Comparison of ENCODE assay signal across 17 cellular contexts in genomic region chr4:100631281-100631968, GRCh38.
DNase-seq lines count a peak whose midpoint lies in the region; ATAC-seq, FAIRE-seq and TF ChIP-seq lines count a peak whose summit lies in the region.
"Had no signal": no experiment of that assay in that cellular context is flagged by ENCODE, and none has a peak within 500 bp of the region (broad histone marks: within the 10 kb centered on the region; RNA-seq: fewer than 3 reads in every experiment).

No MANE protein-coding gene starts in this region.

- no peak overlapping the region for H3K27ac Mint-ChIP-seq in MCF 10A (ENCODE audit: low read depth, unreplicated experiment)
- H3K27ac Mint-ChIP-seq: B cell; CD4-positive, alpha-beta memory T cell; H9 had no signal

- no peaks in the 10 kb centered on the region for H3K36me3 Mint-ChIP-seq in MCF 10A (ENCODE audit: insufficient read depth, unreplicated experiment)
- H3K36me3 Mint-ChIP-seq: CD4-positive, alpha-beta memory T cell had no signal

- DNase-seq in mammary epithelial cell (peak; percentile 6), MCF 10A (ENCODE audit: unreplicated experiment) (no peak), NCI-H2029 treated with DMSO at 0.1 percent for 48 hours (lab: John Stamatoyannopoulos, UW) (peak; percentile 53), body of pancreas (peak in 2 of 4 donors; percentile 17 to 22), pancreas (no peak), anterior cingulate cortex (lab: John Stamatoyannopoulos, UW) (no peak)
- no peak for DNase-seq in stimulated activated CD4-positive, alpha-beta T cell treated with anti-CD3 and anti-CD28 coated beads, Interleukin-4, amount 100 ng/mL, for 4 hours
- DNase-seq: CD4-positive, alpha-beta memory T cell; DMS79; GOT3; H9 had no signal

- H3K9ac ChIP-seq in mammary epithelial cell (ENCODE audit: insufficient read depth, low read length): no peak overlapping the region

- H3K27ac ChIP-seq in mammary epithelial cell (ENCODE audit: insufficient read depth, low read depth, low read length) (no peak overlapping the region), body of pancreas (peak overlapping the region; percentile 36 to 78 (median 66)), pancreas (peak overlapping the region in 2 of 4 donors; percentile 28 to 37)

- TF ChIP-seq POLR2A in body of pancreas (IDR thresholded peaks at IDR 0.05): no peak

- WGBS in mammary epithelial cell (ENCODE audit: low coverage, missing lambda C conversion rate): 67% methylated on average over 3 of the region's 3 CpGs
- 62 to 78% methylated on average over 3 of the region's 3 CpGs for WGBS in body of pancreas, 2 donors
- 75% methylated on average over 3 of the region's 3 CpGs for WGBS in pancreas, 2 donors

- H3K4me3 ChIP-seq in mammary epithelial cell (replicated peaks in 1 of 3; ENCODE audit: insufficient read depth in 1 of 3, low read depth in 2 of 3, low read length in 3 of 3): no peak overlapping the region
- no peak overlapping the region for H3K4me3 ChIP-seq in body of pancreas
- H3K4me3 ChIP-seq in pancreas: no peak overlapping the region
- H3K4me3 ChIP-seq: GM12878 had no signal

- TF ChIP-seq CTCF in mammary epithelial cell (conservative IDR thresholded peaks at IDR 0.05 in 1 of 2, IDR thresholded peaks at IDR 0.05 in 1 of 2; ENCODE audit: extremely low read depth in 1 of 2, insufficient read depth in 1 of 2, low read depth in 1 of 2, low read length in 2 of 2) (no peak), MCF 10A (IDR thresholded peaks at IDR 0.05; ENCODE audit: unreplicated experiment) (no peak), body of pancreas (IDR thresholded peaks at IDR 0.05) (no peak), pancreas (IDR thresholded peaks at IDR 0.05) (no peak)

- POLR2A ChIA-PET in MCF 10A (lab: Yijun Ruan, JAX): no interaction called here

- dilution Hi-C loops in mammary epithelial cell (cut with HindIII; ENCODE audit: low sequenced_read_pairs): no loop called here

- no peaks in the 10 kb centered on the region for H3K4me1 Mint-ChIP-seq in MCF 10A (ENCODE audit: insufficient read depth, unreplicated experiment)
- H3K4me1 Mint-ChIP-seq: B cell; CD4-positive, alpha-beta memory T cell; H9 had no signal

- no peaks in the 10 kb centered on the region for H3K36me3 ChIP-seq in mammary epithelial cell (ENCODE audit: insufficient read depth, low read length)
- H3K36me3 ChIP-seq in body of pancreas (replicated peaks in 1 of 2; ENCODE audit: insufficient read depth in 1 of 2, low read depth in 2 of 2): no peaks in the 10 kb centered on the region
- H3K36me3 ChIP-seq in pancreas: no peaks in the 10 kb centered on the region

- no peak for FAIRE-seq in pancreas (lab: Jason Lieb, UNC)
- FAIRE-seq: A204.1, GM12878, GM18507, HTR-8/SVneo had no signal

- H4K20me1 ChIP-seq in mammary epithelial cell (ENCODE audit: insufficient read depth, low read length): no peaks in the 10 kb centered on the region

- CTCF ChIA-PET in mammary epithelial cell (lab: Charles Lee; ENCODE audit: low non-redundant PET): no interaction called here
- CTCF ChIA-PET in MCF 10A (lab: Yijun Ruan, JAX): no interaction called here

- H3K4me2 ChIP-seq in mammary epithelial cell (ENCODE audit: insufficient read depth, low read depth, low read length): no peak overlapping the region

- H3K9me3 ChIP-seq in mammary epithelial cell (replicated peaks; ENCODE audit: insufficient read depth, low read length) (no peaks in the 10 kb centered on the region), body of pancreas (no peaks in the 10 kb centered on the region), pancreas (no peaks in the 10 kb centered on the region)

- no peaks in the 10 kb centered on the region for H3K9me3 Mint-ChIP-seq in MCF 10A (ENCODE audit: unreplicated experiment)
- H3K9me3 Mint-ChIP-seq: H9 had no signal

- ATAC-seq in body of pancreas (peak; percentile 31), pancreas (peak; percentile 41 to 71 (median 50)), HG02571 (IDR thresholded peaks at IDR 0.05; ENCODE audit: unreplicated experiment) (no peak)
- ATAC-seq: GM12878 had no signal

- H3K79me2 ChIP-seq in mammary epithelial cell (ENCODE audit: insufficient read depth, low read length): no peaks in the 10 kb centered on the region

- in situ Hi-C loops in mammary epithelial cell (cut with MboI; ENCODE audit: low sequenced_read_pairs in 2 of 2): no loop called here

- H3K4me3 Mint-ChIP-seq in MCF 10A (ENCODE audit: unreplicated experiment): no peak overlapping the region
- H3K4me3 Mint-ChIP-seq: B cell; CD4-positive, alpha-beta memory T cell; H9 had no signal

- H3K27me3 ChIP-seq in mammary epithelial cell (ENCODE audit: insufficient read depth, low read length): no peaks in the 10 kb centered on the region
- H3K27me3 ChIP-seq in body of pancreas: no peaks in the 10 kb centered on the region
- no peaks in the 10 kb centered on the region for H3K27me3 ChIP-seq in pancreas

- intact Hi-C loops in mammary epithelial cell (cut with micrococcal nuclease) (no loop called here), MCF 10A (cut with micrococcal nuclease) (no loop called here), body of pancreas (cut with DNase I) (no loop called here), pancreas (cut with DNase I) (no loop called here)

- H3K4me1 ChIP-seq in mammary epithelial cell (ENCODE audit: insufficient read depth, low read length) (no peaks in the 10 kb centered on the region), body of pancreas (peaks cover 53% of the 10 kb centered on the region), pancreas (peaks cover 0 to 30% (median 11%) of the 10 kb centered on the region in 3 donors)

- no peaks in the 10 kb centered on the region for H3K27me3 Mint-ChIP-seq in MCF 10A (ENCODE audit: insufficient read depth, unreplicated experiment)

- BruUV-seq in mammary epithelial cell (replicated peaks; lab: Mats Ljungman, UMichigan) (no TSS peak), MCF 10A (replicated peaks; lab: Mats Ljungman, UMichigan) (no TSS peak)

- H2AFZ ChIP-seq in mammary epithelial cell (ENCODE audit: low read depth, low read length): no peak overlapping the region

Comparison
In these comparisons a context has a peak if more than half of its experiments do, and no peak if none do; other contexts are left out.
1. DNase-seq: peak in mammary epithelial cell (single experiment) and NCI-H2029 treated with DMSO at 0.1 percent for 48 hours (single experiment); none in MCF 10A (single experiment), pancreas (0 of 6), stimulated activated CD4-positive, alpha-beta T cell treated with anti-CD3 and anti-CD28 coated beads, Interleukin-4, amount 100 ng/mL, for 4 hours (0 of 2) and anterior cingulate cortex (0 of 58).